In genomic region chr15:97059276-97059675, GRCh38 we compare ENCODE assay signal across 34 cellular contexts.
"Had no signal": no experiment of that assay in that cellular context is flagged by ENCODE, and none has a peak within 500 bp of the region (broad histone marks: within the 10 kb centered on the region; RNA-seq: fewer than 3 reads in every experiment).

No MANE protein-coding gene starts in this region.

- H3K27me3 ChIP-seq: ascending aorta, cardiac muscle cell had no signal

- H3K9me3 ChIP-seq: ascending aorta had no signal

- H3K9me3 Mint-ChIP-seq: activated CD4-positive, alpha-beta T cell treated with anti-CD3 and anti-CD28 coated beads, Interleukin-2, amount 10 ng/mL, durations not matched to agents 7 days and 5 days; activated naive CD4-positive, alpha-beta T cell treated with anti-CD3 and anti-CD28 coated beads, Interleukin-2, amount 50 U/mL, for 24 hours; activated T-cell treated with anti-CD3 and anti-CD28 coated beads, Interleukin-2, amount 50 U/mL, for 24 hours; central memory CD8-positive, alpha-beta T cell had no signal

- ATAC-seq: activated CD4-positive, alpha-beta T cell treated with anti-CD3 and anti-CD28 coated beads for 36 hours; activated CD4-positive, CD25-positive, alpha-beta regulatory T cell treated with anti-CD3 and anti-CD28 coated beads, Interleukin-2, amount 50 U/mL, for 24 hours; activated CD8-positive, alpha-beta memory T cell treated with anti-CD3 and anti-CD28 coated beads, Interleukin-2, amount 10 ng/mL, durations not matched to agents 7 days and 5 days; activated CD8-positive, alpha-beta T cell treated with anti-CD3 and anti-CD28 coated beads, Interleukin-2, amount 10 ng/mL, durations not matched to agents 7 days and 5 days; activated naive CD8-positive, alpha-beta T cell treated with anti-CD3 and anti-CD28 coated beads, Interleukin-2, amount 50 U/mL, for 24 hours; T-cell; T-helper 17 cell had no signal

- H3K4me3 Mint-ChIP-seq: activated CD4-positive, alpha-beta memory T cell treated with anti-CD3 and anti-CD28 coated beads, Interleukin-2, amount 10 ng/mL, durations not matched to agents 7 days and 5 days; activated CD4-positive, alpha-beta T cell treated with anti-CD3 and anti-CD28 coated beads for 36 hours; activated CD4-positive, alpha-beta T cell treated with anti-CD3 and anti-CD28 coated beads, Interleukin-2, amount 10 ng/mL, durations not matched to agents 7 days and 5 days; activated CD8-positive, alpha-beta memory T cell treated with anti-CD3 and anti-CD28 coated beads, Interleukin-2, amount 10 ng/mL, durations not matched to agents 7 days and 5 days; activated CD8-positive, alpha-beta T cell treated with anti-CD3 and anti-CD28 coated beads, Interleukin-2, amount 10 ng/mL, durations not matched to agents 7 days and 5 days; activated naive CD4-positive, alpha-beta T cell treated with anti-CD3 and anti-CD28 coated beads, Interleukin-2, amount 10 ng/mL, durations not matched to agents 7 days and 5 days; activated naive CD4-positive, alpha-beta T cell treated with anti-CD3 and anti-CD28 coated beads, Interleukin-2, amount 50 U/mL, for 24 hours; activated naive CD8-positive, alpha-beta T cell; activated naive CD8-positive, alpha-beta T cell treated with anti-CD3 and anti-CD28 coated beads, Interleukin-2, amount 10 ng/mL, durations not matched to agents 7 days and 5 days; activated naive CD8-positive, alpha-beta T cell treated with anti-CD3 and anti-CD28 coated beads, Interleukin-2, amount 50 U/mL, for 24 hours; activated T-cell treated with anti-CD3 and anti-CD28 coated beads, Interleukin-2, amount 50 U/mL, for 24 hours; brain; central memory CD8-positive, alpha-beta T cell; T-cell; T-helper 17 cell had no signal

- H3K36me3 ChIP-seq: ascending aorta, cardiac muscle cell had no signal

- DNase-seq: activated CD4-positive, alpha-beta memory T cell treated with anti-CD3 and anti-CD28 coated beads, Interleukin-2, amount 10 ng/mL, durations not matched to agents 7 days and 5 days; activated CD4-positive, alpha-beta T cell treated with anti-CD3 and anti-CD28 coated beads for 1 hour; activated CD4-positive, alpha-beta T cell treated with anti-CD3 and anti-CD28 coated beads for 36 hours; activated CD4-positive, alpha-beta T cell treated with anti-CD3 and anti-CD28 coated beads for 48 hours; activated CD4-positive, alpha-beta T cell treated with anti-CD3 and anti-CD28 coated beads, Interleukin-2, amount 10 ng/mL, durations not matched to agents 7 days and 5 days; activated CD4-positive, alpha-beta T cell treated with anti-CD3 and anti-CD28 coated beads, Interleukin-2, amount 50 U/mL, for 48 hours; activated CD4-positive, CD25-positive, alpha-beta regulatory T cell; activated CD8-positive, alpha-beta memory T cell treated with anti-CD3 and anti-CD28 coated beads for 24 hours; activated CD8-positive, alpha-beta memory T cell treated with anti-CD3 and anti-CD28 coated beads, Interleukin-2, amount 10 ng/mL, durations not matched to agents 7 days and 5 days; activated CD8-positive, alpha-beta memory T cell treated with anti-CD3 and anti-CD28 coated beads, Interleukin-2, amount 50 U/mL, for 48 hours; activated CD8-positive, alpha-beta T cell treated with anti-CD3 and anti-CD28 coated beads, Interleukin-2, amount 10 ng/mL, durations not matched to agents 7 days and 5 days; activated effector memory CD4-positive, alpha-beta T cell treated with Interleukin-2 at 50 U/mL for 16 hours; activated gamma-delta T cell; activated naive CD4-positive, alpha-beta T cell treated with anti-CD3 and anti-CD28 coated beads, Interleukin-2, amount 10 ng/mL, durations not matched to agents 7 days and 5 days; activated naive CD4-positive, alpha-beta T cell treated with Interleukin-2 at 50 U/mL for 16 hours; activated naive CD8-positive, alpha-beta T cell treated with anti-CD3 and anti-CD28 coated beads, Interleukin-2, amount 10 ng/mL, durations not matched to agents 7 days and 5 days; activated naive CD8-positive, alpha-beta T cell treated with anti-CD3 and anti-CD28 coated beads, Interleukin-2, amount 50 U/mL, for 24 hours; activated T-cell treated with anti-CD3 and anti-CD28 coated beads, Interleukin-2, amount 50 U/mL, for 24 hours; activated T-cell treated with anti-CD3 and anti-CD28 coated beads, Interleukin-2, amount 50 U/mL, for 48 hours; amygdala; anterior cingulate cortex; caudate nucleus; cerebellar nuclear complex; T-cell; T-helper 17 cell had no signal

- H3K4me1 ChIP-seq: ascending aorta had no signal

- H3K27me3 Mint-ChIP-seq: activated CD4-positive, alpha-beta memory T cell treated with anti-CD3 and anti-CD28 coated beads, Interleukin-2, amount 10 ng/mL, durations not matched to agents 7 days and 5 days; activated CD4-positive, alpha-beta T cell treated with anti-CD3 and anti-CD28 coated beads for 36 hours; activated CD4-positive, alpha-beta T cell treated with anti-CD3 and anti-CD28 coated beads, Interleukin-2, amount 10 ng/mL, durations not matched to agents 7 days and 5 days; activated CD8-positive, alpha-beta memory T cell treated with anti-CD3 and anti-CD28 coated beads, Interleukin-2, amount 10 ng/mL, durations not matched to agents 7 days and 5 days; activated naive CD4-positive, alpha-beta T cell treated with anti-CD3 and anti-CD28 coated beads, Interleukin-2, amount 10 ng/mL, durations not matched to agents 7 days and 5 days; activated naive CD4-positive, alpha-beta T cell treated with anti-CD3 and anti-CD28 coated beads, Interleukin-2, amount 50 U/mL, for 24 hours; activated naive CD8-positive, alpha-beta T cell; activated naive CD8-positive, alpha-beta T cell treated with anti-CD3 and anti-CD28 coated beads, Interleukin-2, amount 10 ng/mL, durations not matched to agents 7 days and 5 days; activated naive CD8-positive, alpha-beta T cell treated with anti-CD3 and anti-CD28 coated beads, Interleukin-2, amount 50 U/mL, for 24 hours; activated T-cell treated with anti-CD3 and anti-CD28 coated beads, Interleukin-2, amount 50 U/mL, for 24 hours; brain; central memory CD8-positive, alpha-beta T cell; T-helper 17 cell had no signal

- H3K27ac ChIP-seq: ascending aorta, cardiac muscle cell, VCaP had no signal

- H3K4me3 ChIP-seq: ascending aorta, cardiac muscle cell had no signal

- H3K27ac Mint-ChIP-seq: activated CD4-positive, alpha-beta memory T cell treated with anti-CD3 and anti-CD28 coated beads, Interleukin-2, amount 10 ng/mL, durations not matched to agents 7 days and 5 days; activated CD4-positive, alpha-beta T cell treated with anti-CD3 and anti-CD28 coated beads for 36 hours; activated CD4-positive, alpha-beta T cell treated with anti-CD3 and anti-CD28 coated beads, Interleukin-2, amount 10 ng/mL, durations not matched to agents 7 days and 5 days; activated CD8-positive, alpha-beta memory T cell treated with anti-CD3 and anti-CD28 coated beads, Interleukin-2, amount 10 ng/mL, durations not matched to agents 7 days and 5 days; activated CD8-positive, alpha-beta T cell treated with anti-CD3 and anti-CD28 coated beads, Interleukin-2, amount 10 ng/mL, durations not matched to agents 7 days and 5 days; activated naive CD4-positive, alpha-beta T cell treated with anti-CD3 and anti-CD28 coated beads, Interleukin-2, amount 10 ng/mL, durations not matched to agents 7 days and 5 days; activated naive CD4-positive, alpha-beta T cell treated with anti-CD3 and anti-CD28 coated beads, Interleukin-2, amount 50 U/mL, for 24 hours; activated naive CD8-positive, alpha-beta T cell; activated naive CD8-positive, alpha-beta T cell treated with anti-CD3 and anti-CD28 coated beads, Interleukin-2, amount 10 ng/mL, durations not matched to agents 7 days and 5 days; activated naive CD8-positive, alpha-beta T cell treated with anti-CD3 and anti-CD28 coated beads, Interleukin-2, amount 50 U/mL, for 24 hours; activated T-cell treated with anti-CD3 and anti-CD28 coated beads, Interleukin-2, amount 50 U/mL, for 24 hours; activated T-helper 2 cell treated with anti-CD3 and anti-CD28 coated beads, Interferon-gamma antibody, Interleukin-2, Interleukin-4, amounts not matched to agents 10 μg/mL and 5 μg/mL and 100 μg/mL, durations not matched to agents 14 hours and 24 hours and 36 hours; brain; T-cell; T-helper 17 cell had no signal

- H3K4me1 Mint-ChIP-seq: activated CD4-positive, alpha-beta memory T cell treated with anti-CD3 and anti-CD28 coated beads, Interleukin-2, amount 10 ng/mL, durations not matched to agents 7 days and 5 days; activated CD4-positive, alpha-beta T cell treated with anti-CD3 and anti-CD28 coated beads for 36 hours; activated CD4-positive, alpha-beta T cell treated with anti-CD3 and anti-CD28 coated beads, Interleukin-2, amount 10 ng/mL, durations not matched to agents 7 days and 5 days; activated CD8-positive, alpha-beta memory T cell treated with anti-CD3 and anti-CD28 coated beads, Interleukin-2, amount 10 ng/mL, durations not matched to agents 7 days and 5 days; activated naive CD4-positive, alpha-beta T cell treated with anti-CD3 and anti-CD28 coated beads, Interleukin-2, amount 10 ng/mL, durations not matched to agents 7 days and 5 days; activated naive CD4-positive, alpha-beta T cell treated with anti-CD3 and anti-CD28 coated beads, Interleukin-2, amount 50 U/mL, for 24 hours; activated naive CD8-positive, alpha-beta T cell treated with anti-CD3 and anti-CD28 coated beads, Interleukin-2, amount 10 ng/mL, durations not matched to agents 7 days and 5 days; activated naive CD8-positive, alpha-beta T cell treated with anti-CD3 and anti-CD28 coated beads, Interleukin-2, amount 50 U/mL, for 24 hours; central memory CD8-positive, alpha-beta T cell; T-cell; T-helper 17 cell had no signal

- H3K36me3 Mint-ChIP-seq: activated CD8-positive, alpha-beta memory T cell treated with anti-CD3 and anti-CD28 coated beads, Interleukin-2, amount 10 ng/mL, durations not matched to agents 7 days and 5 days; activated naive CD4-positive, alpha-beta T cell treated with anti-CD3 and anti-CD28 coated beads, Interleukin-2, amount 10 ng/mL, durations not matched to agents 7 days and 5 days; activated naive CD4-positive, alpha-beta T cell treated with anti-CD3 and anti-CD28 coated beads, Interleukin-2, amount 50 U/mL, for 24 hours; activated naive CD8-positive, alpha-beta T cell; activated naive CD8-positive, alpha-beta T cell treated with anti-CD3 and anti-CD28 coated beads, Interleukin-2, amount 10 ng/mL, durations not matched to agents 7 days and 5 days; brain; T-cell had no signal
